In genomic region chr17:54969658-54970572, GRCh38 we compare ENCODE assay signal across 2 cellular contexts.
TF ChIP-seq lines count a peak whose summit lies in the region.

No MANE protein-coding gene starts in this region.

TF ChIP-seq in IMR-90, 13 proteins besides CTCF, POLR2A, EP300 and RAD21:
- TF ChIP-seq BHLHE40 (IDR thresholded peaks at IDR 0.05; ENCODE audit: low read depth, low read length) (no peak), RFX5 (IDR thresholded peaks at IDR 0.05; ENCODE audit: low read depth, low read length) (no peak), RCOR1 (IDR thresholded peaks at IDR 0.05; ENCODE audit: insufficient replicate concordance, low read length) (no peak), FOS (IDR thresholded peaks at IDR 0.05; ENCODE audit: low read depth, low read length) (no peak)
- TF ChIP-seq, protein P1, sequence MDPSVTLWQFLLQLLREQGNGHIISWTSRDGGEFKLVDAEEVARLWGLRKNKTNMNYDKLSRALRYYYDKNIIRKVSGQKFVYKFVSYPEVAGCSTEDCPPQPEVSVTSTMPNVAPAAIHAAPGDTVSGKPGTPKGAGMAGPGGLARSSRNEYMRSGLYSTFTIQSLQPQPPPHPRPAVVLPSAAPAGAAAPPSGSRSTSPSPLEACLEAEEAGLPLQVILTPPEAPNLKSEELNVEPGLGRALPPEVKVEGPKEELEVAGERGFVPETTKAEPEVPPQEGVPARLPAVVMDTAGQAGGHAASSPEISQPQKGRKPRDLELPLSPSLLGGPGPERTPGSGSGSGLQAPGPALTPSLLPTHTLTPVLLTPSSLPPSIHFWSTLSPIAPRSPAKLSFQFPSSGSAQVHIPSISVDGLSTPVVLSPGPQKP (IDR thresholded peaks at IDR 0.05; ENCODE audit: borderline replicate concordance, low read depth, low read length), result no peak

TF ChIP-seq in neural cell, 6 proteins besides CTCF, POLR2A, EP300 and RAD21:
- TF ChIP-seq, protein P2, sequence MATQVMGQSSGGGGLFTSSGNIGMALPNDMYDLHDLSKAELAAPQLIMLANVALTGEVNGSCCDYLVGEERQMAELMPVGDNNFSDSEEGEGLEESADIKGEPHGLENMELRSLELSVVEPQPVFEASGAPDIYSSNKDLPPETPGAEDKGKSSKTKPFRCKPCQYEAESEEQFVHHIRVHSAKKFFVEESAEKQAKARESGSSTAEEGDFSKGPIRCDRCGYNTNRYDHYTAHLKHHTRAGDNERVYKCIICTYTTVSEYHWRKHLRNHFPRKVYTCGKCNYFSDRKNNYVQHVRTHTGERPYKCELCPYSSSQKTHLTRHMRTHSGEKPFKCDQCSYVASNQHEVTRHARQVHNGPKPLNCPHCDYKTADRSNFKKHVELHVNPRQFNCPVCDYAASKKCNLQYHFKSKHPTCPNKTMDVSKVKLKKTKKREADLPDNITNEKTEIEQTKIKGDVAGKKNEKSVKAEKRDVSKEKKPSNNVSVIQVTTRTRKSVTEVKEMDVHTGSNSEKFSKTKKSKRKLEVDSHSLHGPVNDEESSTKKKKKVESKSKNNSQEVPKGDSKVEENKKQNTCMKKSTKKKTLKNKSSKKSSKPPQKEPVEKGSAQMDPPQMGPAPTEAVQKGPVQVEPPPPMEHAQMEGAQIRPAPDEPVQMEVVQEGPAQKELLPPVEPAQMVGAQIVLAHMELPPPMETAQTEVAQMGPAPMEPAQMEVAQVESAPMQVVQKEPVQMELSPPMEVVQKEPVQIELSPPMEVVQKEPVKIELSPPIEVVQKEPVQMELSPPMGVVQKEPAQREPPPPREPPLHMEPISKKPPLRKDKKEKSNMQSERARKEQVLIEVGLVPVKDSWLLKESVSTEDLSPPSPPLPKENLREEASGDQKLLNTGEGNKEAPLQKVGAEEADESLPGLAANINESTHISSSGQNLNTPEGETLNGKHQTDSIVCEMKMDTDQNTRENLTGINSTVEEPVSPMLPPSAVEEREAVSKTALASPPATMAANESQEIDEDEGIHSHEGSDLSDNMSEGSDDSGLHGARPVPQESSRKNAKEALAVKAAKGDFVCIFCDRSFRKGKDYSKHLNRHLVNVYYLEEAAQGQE (IDR thresholded peaks at IDR 0.05; ENCODE audit: borderline replicate concordance), result no peak
- TF ChIP-seq MXI1 (conservative IDR thresholded peaks at IDR 0.05; ENCODE audit: poor library complexity, severe bottlenecking), result no peak
- TF ChIP-seq SMC3 (conservative IDR thresholded peaks at IDR 0.05; ENCODE audit: poor library complexity), result no peak
- no peak for TF ChIP-seq EZH2 (IDR thresholded peaks at IDR 0.05; ENCODE audit: borderline replicate concordance, insufficient read depth, low read length, poor library complexity, severe bottlenecking)
